In the genomic region with DNA sequence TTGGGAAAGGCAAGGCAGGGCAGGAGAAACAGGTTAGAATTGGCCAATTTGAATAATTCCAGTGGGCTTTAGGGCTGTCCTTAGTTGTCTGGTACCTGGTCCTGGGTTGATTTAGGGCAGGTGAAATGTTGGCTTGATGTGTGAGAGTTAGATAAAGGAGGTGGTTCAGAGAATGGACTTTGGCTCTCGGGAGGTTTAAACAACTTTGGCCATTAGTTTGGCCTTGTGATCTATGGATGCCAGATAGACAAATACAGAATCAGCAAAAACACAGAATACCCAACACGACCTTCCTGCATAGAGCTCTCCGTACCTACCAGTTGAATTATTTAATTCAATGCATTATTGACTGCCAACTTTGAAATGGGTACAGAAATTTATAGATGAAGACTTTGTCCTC, we compare ENCODE assay signal across 24 cellular contexts. TPM values are rescaled to one million over a fixed set of nuclear protein-coding genes. Genes with fewer than 3 reads are reported as not detected.
DNase-seq lines count a peak whose midpoint lies in the region; ATAC-seq, FAIRE-seq and TF ChIP-seq lines count a peak whose summit lies in the region.
"Had no signal": no experiment of that assay in that cellular context is flagged by ENCODE, and none has a peak within 500 bp of the region (broad histone marks: within the 10 kb centered on the region; RNA-seq: fewer than 3 reads in every experiment).

No MANE protein-coding gene starts in this region.

- H3K27me3 ChIP-seq in HepG2 (ENCODE audit: control insufficient read depth in 1 of 2, insufficient read depth in 2 of 2, low read length in 2 of 2), result no peaks in the 10 kb centered on the region
- no peaks in the 10 kb centered on the region for H3K27me3 ChIP-seq in uterus
- H3K27me3 ChIP-seq: BE2C; BLaER1 treated with 17β-estradiol and CSF1 and Interleukin-3, amounts not matched to agents 10 nM and 100 nM had no signal

- H3K79me2 ChIP-seq in HepG2 (ENCODE audit: insufficient read depth, low read length), result no peaks in the 10 kb centered on the region

- peak overlapping the region; percentile 25 for H3K27ac Mint-ChIP-seq in type B pancreatic cell
- no peak overlapping the region for H3K27ac Mint-ChIP-seq in activated naive CD4-positive, alpha-beta T cell treated with anti-CD3 and anti-CD28 coated beads, Interleukin-2, amount 50 U/mL, for 72 hours
- H3K27ac Mint-ChIP-seq: CD14-positive monocyte; CD4-positive, alpha-beta T cell; CD8-positive, alpha-beta memory T cell; GM23338; HFFc6 had no signal

- ATAC-seq in A549 (no peak), HepG2 (peak; percentile 82)
- no peak for ATAC-seq in activated naive CD4-positive, alpha-beta T cell treated with anti-CD3 and anti-CD28 coated beads, Interleukin-2, amount 50 U/mL, for 72 hours
- ATAC-seq: GM23338, HCT116 had no signal

- no peaks in the 10 kb centered on the region for H3K36me3 ChIP-seq in HepG2 (replicated peaks in 1 of 2; ENCODE audit: control insufficient read depth in 1 of 2, insufficient read depth in 2 of 2, low read length in 2 of 2)
- no peaks in the 10 kb centered on the region for H3K36me3 ChIP-seq in uterus
- H3K36me3 ChIP-seq: BE2C; BLaER1 treated with 17β-estradiol and CSF1 and Interleukin-3, amounts not matched to agents 10 nM and 100 nM had no signal

- TF ChIP-seq POLR2A in A549 (IDR thresholded peaks at IDR 0.05; ENCODE audit: low read length) (no peak), HepG2 (IDR thresholded peaks at IDR 0.05; ENCODE audit: insufficient read depth in 1 of 2, low read depth in 2 of 2, low read length in 2 of 2) (no peak), uterus (IDR thresholded peaks at IDR 0.05) (no peak)

- no peak overlapping the region for H3K9ac ChIP-seq in HepG2 (ENCODE audit: insufficient read depth, low read depth, low read length)
- H3K9ac ChIP-seq: BLaER1 treated with 17β-estradiol and CSF1 and Interleukin-3, amounts not matched to agents 10 nM and 100 nM had no signal

- H4K20me1 ChIP-seq in HepG2 (ENCODE audit: insufficient read depth, low read length), result no peaks in the 10 kb centered on the region
- H4K20me1 ChIP-seq: BLaER1 treated with 17β-estradiol and CSF1 and Interleukin-3, amounts not matched to agents 10 nM and 100 nM had no signal

- H3K9me3 ChIP-seq in A549, result no peaks in the 10 kb centered on the region
- H3K9me3 ChIP-seq in HepG2 (ENCODE audit: low read length), result no peaks in the 10 kb centered on the region
- H3K9me3 ChIP-seq in uterus, result no peaks in the 10 kb centered on the region
- H3K9me3 ChIP-seq: BE2C; BLaER1 treated with 17β-estradiol and CSF1 and Interleukin-3, amounts not matched to agents 10 nM and 100 nM had no signal

- no peaks in the 10 kb centered on the region for H3K4me1 Mint-ChIP-seq in type B pancreatic cell (ENCODE audit: unreplicated experiment)
- H3K4me1 Mint-ChIP-seq: CD14-positive monocyte; CD8-positive, alpha-beta memory T cell had no signal

- no peak overlapping the region for H3K4me3 ChIP-seq in A549
- H3K4me3 ChIP-seq in HepG2 (replicated peaks in 1 of 3; ENCODE audit: insufficient read depth in 1 of 3, low read depth in 2 of 3, low read length in 3 of 3), result no peak overlapping the region
- no peak overlapping the region for H3K4me3 ChIP-seq in uterus
- H3K4me3 ChIP-seq: BLaER1 treated with 17β-estradiol and CSF1 and Interleukin-3, amounts not matched to agents 10 nM and 100 nM; GM23338 had no signal

- H3K4me3 Mint-ChIP-seq in type B pancreatic cell, result no peak overlapping the region
- H3K4me3 Mint-ChIP-seq: CD14-positive monocyte; CD4-positive, alpha-beta T cell; CD8-positive, alpha-beta memory T cell; GM23338; H9; HFFc6 had no signal

- CTCF ChIA-PET in A549 (lab: Yijun Ruan, JAX) (interaction anchor here (1.3 kb wide), 1 partner anchor 205 kb away, joined by 4 read pairs; no protein-coding TSS in a partner anchor), HepG2 (lab: Yijun Ruan, JAX; ENCODE audit: low intra/inter-chr PET ratio, low total read pairs) (no interaction called here)

- no peak for TF ChIP-seq RAD21 in A549 (conservative IDR thresholded peaks at IDR 0.05 in 1 of 2, IDR thresholded peaks at IDR 0.05 in 1 of 2)
- no peak for TF ChIP-seq RAD21 in HepG2 (CRISPR knock-in tag; IDR thresholded peaks at IDR 0.05)

- H3K4me1 ChIP-seq in A549 (peaks cover 12% of the 10 kb centered on the region), HepG2 (ENCODE audit: insufficient read depth, low read length) (peaks cover 11% of the 10 kb centered on the region), uterus (no peaks in the 10 kb centered on the region)
- H3K4me1 ChIP-seq: BE2C; BLaER1 treated with 17β-estradiol and CSF1 and Interleukin-3, amounts not matched to agents 10 nM and 100 nM had no signal

- TF ChIP-seq CTCF in A549 (IDR thresholded peaks at IDR 0.05) (no peak), HepG2 (CRISPR knock-in tag; IDR thresholded peaks at IDR 0.05) (no peak), type B pancreatic cell (conservative IDR thresholded peaks at IDR 0.05) (no peak), uterus (IDR thresholded peaks at IDR 0.05) (no peak)

- H3K9me3 Mint-ChIP-seq in type B pancreatic cell, result no peaks in the 10 kb centered on the region
- no peaks in the 10 kb centered on the region for H3K9me3 Mint-ChIP-seq in activated naive CD4-positive, alpha-beta T cell treated with anti-CD3 and anti-CD28 coated beads, Interleukin-2, amount 50 U/mL, for 72 hours
- H3K9me3 Mint-ChIP-seq: CD14-positive monocyte; CD4-positive, alpha-beta T cell; CD8-positive, alpha-beta memory T cell; GM23338; H9; HFFc6 had no signal

- TF ChIP-seq EP300 in A549 (IDR thresholded peaks at IDR 0.05), result no peak
- TF ChIP-seq EP300 in HepG2 (IDR thresholded peaks at IDR 0.05; ENCODE audit: low read depth in 2 of 2, low read length in 2 of 2), result no peak
- TF ChIP-seq EP300 in HepG2 (CRISPR knock-in tag; IDR thresholded peaks at IDR 0.05; ENCODE audit: borderline replicate concordance), result no peak

- H3K4me2 ChIP-seq in A549 (no peak overlapping the region), HepG2 (ENCODE audit: low read depth, low read length) (no peak overlapping the region)
- H3K4me2 ChIP-seq: BLaER1 treated with 17β-estradiol and CSF1 and Interleukin-3, amounts not matched to agents 10 nM and 100 nM; GM23338 had no signal

- H2AFZ ChIP-seq in HepG2 (ENCODE audit: low read length), result no peak overlapping the region
- H2AFZ ChIP-seq: GM23338 had no signal

- WGBS in A549 (ENCODE audit: missing lambda C conversion rate), result 65% methylated on average over 3 of the region's 3 CpGs
- 5% methylated on average over 3 of the region's 3 CpGs for WGBS in HepG2 (ENCODE audit: low lambda C conversion rate)

- BruUV-seq in HepG2 (replicated peaks; lab: Mats Ljungman, UMichigan), result no TSS peak

- no peak for DNase-seq in A549 (ENCODE audit: low read depth in 1 of 2, low spot score in 1 of 2)
- DNase-seq in HepG2 (ENCODE audit: low spot score), result peak; percentile 26
- peak; percentile 43 for DNase-seq in mucosa of gallbladder (ENCODE audit: low spot score)
- DNase-seq in type B pancreatic cell (ENCODE audit: extremely low spot score, unreplicated experiment), result no peak
- DNase-seq in activated naive CD4-positive, alpha-beta T cell treated with anti-CD3 and anti-CD28 coated beads, Interleukin-2, amount 50 U/mL, for 72 hours (ENCODE audit: low spot score in 2 of 2), result no peak
- no peak for DNase-seq in uterus
- DNase-seq in globus pallidus (ENCODE audit: low spot score), result no peak
- DNase-seq: ACHN; AML-193; BE2C; CD4-positive, alpha-beta T cell; CD8-positive, alpha-beta memory T cell; DMS53; DMS79 treated with DMSO at 0.1 percent for 48 hours; GF-D8; H9; HFFc6 had no signal

- H3K27me3 Mint-ChIP-seq in type B pancreatic cell, result peaks cover 3% of the 10 kb centered on the region

- H3K27ac ChIP-seq in A549, result no peak overlapping the region
- no peak overlapping the region for H3K27ac ChIP-seq in HepG2 (ENCODE audit: extremely low read length, insufficient read depth, low read length)
- H3K27ac ChIP-seq in uterus, result no peak overlapping the region
- H3K27ac ChIP-seq: 22Rv1; BLaER1 treated with 17β-estradiol and CSF1 and Interleukin-3, amounts not matched to agents 10 nM and 100 nM had no signal

- H3K36me3 Mint-ChIP-seq in type B pancreatic cell, result no peaks in the 10 kb centered on the region
- no peaks in the 10 kb centered on the region for H3K36me3 Mint-ChIP-seq in activated naive CD4-positive, alpha-beta T cell treated with anti-CD3 and anti-CD28 coated beads, Interleukin-2, amount 50 U/mL, for 72 hours
- H3K36me3 Mint-ChIP-seq: CD14-positive monocyte had no signal

- in situ Hi-C loops in HepG2 (cut with HindIII; ENCODE audit: extremely low pct_ligation_motif_present, low pct_unique_long_range_greater_than_20kb), result no loop called here

- POLR2A ChIA-PET in A549 (lab: Yijun Ruan, JAX), result no interaction called here
- POLR2A ChIA-PET in HepG2 (lab: Yijun Ruan, JAX), result interaction anchor here (0.9 kb wide), 1 partner anchor 37 kb away, joined by 3 read pairs; no protein-coding TSS in a partner anchor

- intact Hi-C loops in HepG2 (cut with micrococcal nuclease; ENCODE audit: unreplicated experiment) (no loop called here), uterus (cut with DNase I; ENCODE audit: low total_unique reads) (no loop called here)

- FAIRE-seq in A549 (lab: Jason Lieb, UNC) (no peak), HepG2 (lab: Jason Lieb, UNC) (peak; percentile 61)
- FAIRE-seq: GM12891, GM18507 had no signal

RNA-seq across cellular contexts. Expression of gene SCN8A, which starts 35.1 kb away (rescaled TPM):
- polyA plus RNA-seq in A549 (2011; rRNA removed), result 4.8 and 6.2 TPM in 2 replicates
- polyA plus RNA-seq in A549 (2012; cell fraction: cytosol; rRNA removed), result 1.9 and 2.3 TPM in 2 replicates
- polyA plus RNA-seq in A549 (2012; cell fraction: nucleus; rRNA removed), result 3.5 and 5.6 TPM in 2 replicates
- polyA plus RNA-seq in A549 (2017; fragmentation: RNase III; extraction: RNeasy Plus Mini Kit Qiagen cat#74134 plus additional on column Dnase treatment), result 1.8 to 2.2 TPM (median 2.1 TPM) in 3 replicates
- 23.8 and 29.1 TPM in 2 replicates for polyA minus RNA-seq in A549 (2011; rRNA and poly(A)+ RNA removed)
- 0.46 and 1.4 TPM in 2 replicates for total RNA-seq in HepG2 (2016; rRNA removed; fragmentation: Illumina TruSeq; extraction: Trizol)
- total RNA-seq in HepG2 (2016; cell fraction: cytosol; rRNA removed; fragmentation: Illumina TruSeq; extraction: Trizol; ENCODE audit: low read depth), result 0.81 and 0.88 TPM in 2 replicates
- total RNA-seq in HepG2 (2016; cell fraction: insoluble cytoplasmic fraction; rRNA removed; fragmentation: Illumina TruSeq; extraction: Trizol), result 0.48 and 1.7 TPM in 2 replicates
- total RNA-seq in HepG2 (2016; cell fraction: membrane; rRNA removed; fragmentation: Illumina TruSeq; extraction: Trizol), result 0.83 and 1.4 TPM in 2 replicates
- 4.1 and 4.6 TPM in 2 replicates for total RNA-seq in HepG2 (2016; cell fraction: nucleus; rRNA removed; fragmentation: Illumina TruSeq; extraction: Trizol)
- 0.57 and 0.84 TPM in 2 replicates for polyA plus RNA-seq in HepG2 (2011; rRNA removed)
- polyA plus RNA-seq in HepG2 (2011; cell fraction: cytosol; rRNA removed), result 0.28 and 0.51 TPM in 2 replicates
- 2.6 and 4.4 TPM in 2 replicates for polyA plus RNA-seq in HepG2 (2011; cell fraction: nucleus; rRNA removed)
- 0.48 and 0.51 TPM in 2 replicates for polyA plus RNA-seq in HepG2 (2012)
- 0.03 TPM in 2 replicates for polyA plus RNA-seq in HepG2 (2016; cell fraction: cytosol; fragmentation: Illumina TruSeq; extraction: Trizol; ENCODE audit: low read depth)
- 0.28 and 0.32 TPM in 2 replicates for polyA plus RNA-seq in HepG2 (2016; cell fraction: insoluble cytoplasmic fraction; fragmentation: Illumina TruSeq; extraction: Trizol; ENCODE audit: low read depth)
- polyA plus RNA-seq in HepG2 (2016; cell fraction: membrane; fragmentation: Illumina TruSeq; extraction: Trizol; ENCODE audit: low read depth), result 0.14 and 0.22 TPM in 2 replicates
- polyA plus RNA-seq in HepG2 (2016; cell fraction: nucleus; fragmentation: Illumina TruSeq; extraction: Trizol; ENCODE audit: insufficient read depth, low read depth), result 2.1 and 2.7 TPM in 2 replicates
- polyA minus RNA-seq in HepG2 (2011; rRNA and poly(A)+ RNA removed; ENCODE audit: low replicate concordance), result 0.05 and 2.2 TPM in 2 replicates
- polyA minus RNA-seq in HepG2 (2011; cell fraction: cytosol; rRNA and poly(A)+ RNA removed), result 0.70 and 1.3 TPM in 2 replicates
- polyA minus RNA-seq in HepG2 (2011; cell fraction: nucleus; rRNA and poly(A)+ RNA removed), result 7.6 and 9.6 TPM in 2 replicates
- 15.2 TPM for total RNA-seq in mucosa of gallbladder
- 2.6 and 3.9 TPM in 2 replicates for total RNA-seq in type B pancreatic cell (ENCODE audit: low replicate concordance)
- total RNA-seq in activated naive CD4-positive, alpha-beta T cell treated with anti-CD3 and anti-CD28 coated beads, Interleukin-2, amount 50 U/mL, for 72 hours, result 1 to 10 TPM in 1 of 2 donors, under 1 TPM in 1; 0.84 to 1.5 TPM
- 1 to 10 TPM in 3 of 4 donors, not detected in 1; 1.3 to 6.7 (median 3.0) TPM for total RNA-seq in uterus

Comparison
In these comparisons a context has a peak if more than half of its experiments do, and no peak if none do; other contexts are left out.
1. DNase-seq: peak in HepG2 (single experiment) and mucosa of gallbladder (single experiment); none in A549 (0 of 2), type B pancreatic cell (single experiment), activated naive CD4-positive, alpha-beta T cell treated with anti-CD3 and anti-CD28 coated beads, Interleukin-2, amount 50 U/mL, for 72 hours (0 of 2), uterus (0 of 2) and globus pallidus (single experiment).
2. Of the 38 proteins assayed by ChIP-seq in both HepG2 and A549: peak only in HepG2: none; only in A549: none; in both: MAFK; in neither: 37.